Comparison of ENCODE assay signal across 30 cellular contexts in genomic region chr2:15412779-15413178, GRCh38.
"Had no signal": no experiment of that assay in that cellular context is flagged by ENCODE, and none has a peak within 500 bp of the region (broad histone marks: within the 10 kb centered on the region; RNA-seq: fewer than 3 reads in every experiment).

No MANE protein-coding gene starts in this region.

- H3K36me3 ChIP-seq: colonic mucosa, uterus had no signal

- H3K9ac ChIP-seq: parathyroid adenoma had no signal

- H3K4me2 ChIP-seq: hepatocyte had no signal

- H3K79me2 ChIP-seq: hepatocyte, parathyroid adenoma had no signal

- ATAC-seq: activated CD4-positive, alpha-beta T cell treated with anti-CD3 and anti-CD28 coated beads for 36 hours; activated CD8-positive, alpha-beta memory T cell treated with anti-CD3 and anti-CD28 coated beads, Interleukin-2, amount 10 ng/mL, durations not matched to agents 7 days and 5 days; activated CD8-positive, alpha-beta T cell treated with anti-CD3 and anti-CD28 coated beads, Interleukin-2, amount 10 ng/mL, durations not matched to agents 7 days and 5 days; activated naive CD8-positive, alpha-beta T cell treated with anti-CD3 and anti-CD28 coated beads, Interleukin-2, amount 50 U/mL, for 24 hours; naive thymus-derived CD4-positive, alpha-beta T cell had no signal

- H3K27ac ChIP-seq: colonic mucosa, epithelial cell of prostate, esophagus squamous epithelium, hepatocyte, parathyroid adenoma, skin epidermis, thoracic aorta, uterus had no signal

- H3K27me3 ChIP-seq: colonic mucosa, esophagus squamous epithelium, hepatocyte, uterus had no signal

- H3K4me1 Mint-ChIP-seq: activated CD4-positive, alpha-beta T cell treated with anti-CD3 and anti-CD28 coated beads for 36 hours; activated CD8-positive, alpha-beta memory T cell treated with anti-CD3 and anti-CD28 coated beads, Interleukin-2, amount 10 ng/mL, durations not matched to agents 7 days and 5 days; activated naive CD4-positive, alpha-beta T cell treated with anti-CD3 and anti-CD28 coated beads, Interleukin-2, amount 50 U/mL, for 24 hours; activated naive CD8-positive, alpha-beta T cell treated with anti-CD3 and anti-CD28 coated beads, Interleukin-2, amount 50 U/mL, for 24 hours; naive thymus-derived CD4-positive, alpha-beta T cell; neural crest cell had no signal

- H3K4me3 Mint-ChIP-seq: activated CD4-positive, alpha-beta T cell treated with anti-CD3 and anti-CD28 coated beads for 36 hours; activated CD8-positive, alpha-beta memory T cell treated with anti-CD3 and anti-CD28 coated beads, Interleukin-2, amount 10 ng/mL, durations not matched to agents 7 days and 5 days; activated CD8-positive, alpha-beta T cell treated with anti-CD3 and anti-CD28 coated beads, Interleukin-2, amount 10 ng/mL, durations not matched to agents 7 days and 5 days; activated naive CD4-positive, alpha-beta T cell treated with anti-CD3 and anti-CD28 coated beads, Interleukin-2, amount 50 U/mL, for 24 hours; activated naive CD8-positive, alpha-beta T cell treated with anti-CD3 and anti-CD28 coated beads, Interleukin-2, amount 50 U/mL, for 24 hours; naive thymus-derived CD4-positive, alpha-beta T cell; neural crest cell; stimulated activated naive CD8-positive, alpha-beta T cell treated with anti-CD3 and anti-CD28 coated beads, Interleukin-15, Interleukin-2, amounts not matched to agents 100 ng/mL and 50 ng/mL, for 24 hours; type B pancreatic cell had no signal

- H3K4me1 ChIP-seq: colonic mucosa, esophagus squamous epithelium, parathyroid adenoma, uterus had no signal

- H3K9me3 ChIP-seq: colonic mucosa, esophagus squamous epithelium, psoas muscle, thoracic aorta, uterus had no signal

- DNase-seq: activated CD4-positive, alpha-beta T cell treated with anti-CD3 and anti-CD28 coated beads for 36 hours; activated CD4-positive, CD25-positive, alpha-beta regulatory T cell; activated CD8-positive, alpha-beta memory T cell treated with anti-CD3 and anti-CD28 coated beads, Interleukin-2, amount 10 ng/mL, durations not matched to agents 7 days and 5 days; activated CD8-positive, alpha-beta T cell treated with anti-CD3 and anti-CD28 coated beads, Interleukin-2, amount 10 ng/mL, durations not matched to agents 7 days and 5 days; activated naive CD8-positive, alpha-beta T cell treated with anti-CD3 and anti-CD28 coated beads, Interleukin-2, amount 50 U/mL, for 24 hours; activated T-cell treated with anti-CD3 and anti-CD28 coated beads, Interleukin-2, amount 50 U/mL, for 48 hours; cerebellar nuclear complex; colonic mucosa; effector CD8-positive, alpha-beta T cell; esophagus squamous epithelium; islet precursor cell; left cardiac atrium; midbrain; naive thymus-derived CD4-positive, alpha-beta T cell; occipital lobe; psoas muscle; stimulated activated CD4-positive, alpha-beta T cell treated with anti-CD3 and anti-CD28 coated beads, Interleukin-12 subunit alpha, Interleukin-12 subunit beta, amount 100 ng/mL, for 4 hours; stimulated activated CD4-positive, alpha-beta T cell treated with anti-CD3 and anti-CD28 coated beads, Interleukin-4, amount 100 ng/mL, for 1 hour; T-helper 2 cell; uterus had no signal

- H3K27me3 Mint-ChIP-seq: activated CD4-positive, alpha-beta T cell treated with anti-CD3 and anti-CD28 coated beads for 36 hours; activated CD8-positive, alpha-beta memory T cell treated with anti-CD3 and anti-CD28 coated beads, Interleukin-2, amount 10 ng/mL, durations not matched to agents 7 days and 5 days; activated naive CD4-positive, alpha-beta T cell treated with anti-CD3 and anti-CD28 coated beads, Interleukin-2, amount 50 U/mL, for 24 hours; activated naive CD8-positive, alpha-beta T cell treated with anti-CD3 and anti-CD28 coated beads, Interleukin-2, amount 50 U/mL, for 24 hours; naive thymus-derived CD4-positive, alpha-beta T cell; stimulated activated naive CD8-positive, alpha-beta T cell treated with anti-CD3 and anti-CD28 coated beads, Interleukin-15, Interleukin-2, amounts not matched to agents 100 ng/mL and 50 ng/mL, for 24 hours; type B pancreatic cell had no signal

- H3K9me3 Mint-ChIP-seq: activated naive CD4-positive, alpha-beta T cell treated with anti-CD3 and anti-CD28 coated beads, Interleukin-2, amount 50 U/mL, for 24 hours; activated naive CD8-positive, alpha-beta T cell treated with anti-CD3 and anti-CD28 coated beads, Interleukin-2, amount 50 U/mL, for 24 hours; activated T-helper 2 cell treated with anti-CD3 and anti-CD28 coated beads, Interferon-gamma antibody, Interleukin-2, Interleukin-4, amounts not matched to agents 10 μg/mL and 5 μg/mL and 100 μg/mL, durations not matched to agents 14 hours and 24 hours and 36 hours; naive thymus-derived CD4-positive, alpha-beta T cell; neural crest cell; stimulated activated naive CD8-positive, alpha-beta T cell treated with anti-CD3 and anti-CD28 coated beads, Interleukin-15, Interleukin-2, amounts not matched to agents 100 ng/mL and 50 ng/mL, for 24 hours; type B pancreatic cell had no signal

- H3K4me3 ChIP-seq: colonic mucosa, esophagus squamous epithelium, hepatocyte, psoas muscle, skin epidermis, thoracic aorta, uterus had no signal

- H3K27ac Mint-ChIP-seq: activated CD4-positive, alpha-beta T cell treated with anti-CD3 and anti-CD28 coated beads for 36 hours; activated CD8-positive, alpha-beta memory T cell treated with anti-CD3 and anti-CD28 coated beads, Interleukin-2, amount 10 ng/mL, durations not matched to agents 7 days and 5 days; activated CD8-positive, alpha-beta T cell treated with anti-CD3 and anti-CD28 coated beads, Interleukin-2, amount 10 ng/mL, durations not matched to agents 7 days and 5 days; activated naive CD4-positive, alpha-beta T cell treated with anti-CD3 and anti-CD28 coated beads, Interleukin-2, amount 50 U/mL, for 24 hours; activated naive CD8-positive, alpha-beta T cell treated with anti-CD3 and anti-CD28 coated beads, Interleukin-2, amount 50 U/mL, for 24 hours; activated T-helper 2 cell treated with anti-CD3 and anti-CD28 coated beads, Interferon-gamma antibody, Interleukin-2, Interleukin-4, amounts not matched to agents 10 μg/mL and 5 μg/mL and 100 μg/mL, durations not matched to agents 14 hours and 24 hours and 36 hours; naive thymus-derived CD4-positive, alpha-beta T cell; stimulated activated naive CD8-positive, alpha-beta T cell treated with anti-CD3 and anti-CD28 coated beads, Interleukin-15, Interleukin-2, amounts not matched to agents 100 ng/mL and 50 ng/mL, for 24 hours; type B pancreatic cell had no signal

- H2AFZ ChIP-seq: hepatocyte, parathyroid adenoma had no signal
